In the genomic region with DNA sequence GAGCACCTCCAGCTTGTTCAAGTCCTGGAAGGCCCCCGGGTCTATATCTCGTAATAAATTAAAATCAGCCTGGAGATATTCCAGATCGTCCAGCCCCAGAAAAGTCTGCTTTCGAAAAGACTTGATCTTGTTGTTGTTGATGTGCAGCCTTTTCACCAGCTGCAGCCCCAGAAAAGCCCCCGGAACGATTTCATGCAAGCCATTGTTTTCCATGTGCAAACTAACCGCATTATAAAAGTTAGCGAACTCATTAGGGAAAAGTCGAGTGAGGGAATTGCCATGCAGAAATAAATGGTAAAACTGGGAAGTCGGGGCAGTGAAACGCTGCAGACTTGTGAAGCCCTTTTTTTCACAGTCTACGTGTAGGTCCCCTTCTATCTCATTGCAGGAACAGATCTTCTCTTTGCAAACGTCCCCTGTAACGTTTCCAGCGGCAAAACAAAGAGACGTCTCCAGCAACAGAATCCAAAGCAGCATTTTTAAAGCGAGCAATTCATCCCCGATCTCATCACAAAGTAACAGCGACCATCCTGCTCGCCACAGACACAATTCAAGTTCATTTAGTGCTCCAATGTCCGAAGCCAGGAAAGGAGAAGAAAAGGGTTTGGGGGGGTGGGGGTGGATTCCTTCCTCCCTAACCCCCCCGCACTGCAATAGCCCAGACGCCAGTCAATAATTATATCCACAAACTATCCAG, we compare ENCODE assay signal across 13 cellular contexts. TPM values are rescaled to one million over a fixed set of nuclear protein-coding genes. Genes with fewer than 3 reads are reported as not detected.
DNase-seq lines count a peak whose midpoint lies in the region; TF ChIP-seq lines count a peak whose summit lies in the region.
"Had no signal": no experiment of that assay in that cellular context is flagged by ENCODE, and none has a peak within 500 bp of the region (broad histone marks: within the 10 kb centered on the region; RNA-seq: fewer than 3 reads in every experiment).

No MANE protein-coding gene starts in this region.

- no peak overlapping the region for H2AK5ac ChIP-seq in trophoblast cell (ENCODE audit: low read length)

- H2BK120ac ChIP-seq in trophoblast cell (ENCODE audit: insufficient read depth, low read length, poor library complexity) = no peak overlapping the region

- H3K23ac ChIP-seq in trophoblast cell (ENCODE audit: low read length) = no peak overlapping the region

- no peak overlapping the region for H4K12ac ChIP-seq in trophoblast cell (ENCODE audit: low read depth, low read length)

- H3K9me3 ChIP-seq in trophoblast cell (ENCODE audit: insufficient read depth, low read depth, low read length) (peaks cover 1% of the 10 kb centered on the region), Peyer's patch (no peaks in the 10 kb centered on the region)

- H4K8ac ChIP-seq in trophoblast cell (ENCODE audit: low read depth, low read length) = no peak overlapping the region

- no peaks in the 10 kb centered on the region for H3K79me2 ChIP-seq in trophoblast cell (ENCODE audit: control insufficient read depth, insufficient read depth, low read length, poor library complexity)

- no peak overlapping the region for H3K4ac ChIP-seq in trophoblast cell (ENCODE audit: low read depth, low read length)

- H3K18ac ChIP-seq in trophoblast cell (ENCODE audit: low read length) = no peak overlapping the region

- H3K14ac ChIP-seq in trophoblast cell (ENCODE audit: low read length) = no peak overlapping the region

- no peaks in the 10 kb centered on the region for H3K36me3 ChIP-seq in trophoblast cell (ENCODE audit: control insufficient read depth in 1 of 2, insufficient read depth in 2 of 2, low read length in 2 of 2)
- no peaks in the 10 kb centered on the region for H3K36me3 ChIP-seq in Peyer's patch

- TF ChIP-seq CTCF in foreskin fibroblast (IDR thresholded peaks at IDR 0.05; ENCODE audit: low read depth, low read length) (no peak), Peyer's patch (IDR thresholded peaks at IDR 0.05) (no peak)

- H2BK12ac ChIP-seq in trophoblast cell (ENCODE audit: low read length) = no peak overlapping the region

- no peak overlapping the region for H3K9ac ChIP-seq in trophoblast cell (ENCODE audit: low read length)

- H3K4me3 ChIP-seq in foreskin fibroblast (ENCODE audit: low read depth in 1 of 2, low read length in 2 of 2) = peak overlapping the region; percentile 13 to 24
- no peak overlapping the region for H3K4me3 ChIP-seq in trophoblast cell (ENCODE audit: low read depth, low read length)
- no peak overlapping the region for H3K4me3 ChIP-seq in Peyer's patch

- H3K4me2 ChIP-seq in trophoblast cell (ENCODE audit: low read length) = peak overlapping the region; percentile 18

- no CpG with 5 or more reads among the region's 23 CpGs for WGBS in trophoblast cell (ENCODE audit: extremely low coverage, insufficient coverage, insufficient read length)

- no peak overlapping the region for H2AFZ ChIP-seq in trophoblast cell (ENCODE audit: insufficient read depth, low read length, poor library complexity)

- no peaks in the 10 kb centered on the region for H3K4me1 ChIP-seq in trophoblast cell (ENCODE audit: control insufficient read depth in 1 of 2, insufficient read depth in 2 of 2, low read length in 2 of 2)
- H3K4me1 ChIP-seq in Peyer's patch = no peaks in the 10 kb centered on the region

- no peak overlapping the region for H4K91ac ChIP-seq in trophoblast cell (ENCODE audit: low read depth, low read length)

- no peak for TF ChIP-seq POLR2A in Peyer's patch (IDR thresholded peaks at IDR 0.05)

- H3K27ac ChIP-seq in trophoblast cell (ENCODE audit: low read depth, low read length) = no peak overlapping the region
- no peak overlapping the region for H3K27ac ChIP-seq in Peyer's patch

- H3K79me1 ChIP-seq in trophoblast cell (ENCODE audit: low read length) = no peaks in the 10 kb centered on the region

- H2BK5ac ChIP-seq in trophoblast cell (ENCODE audit: low read depth, low read length, poor library complexity) = no peak overlapping the region

- DNase-seq in ELR (ENCODE audit: low read depth) (peak; percentile 32), NCI-H748 (lab: John Stamatoyannopoulos, UW; ENCODE audit: unreplicated experiment) (peak; percentile 69), foreskin fibroblast (peak in 1 of 2 donors; percentile 8), trophoblast cell (no peak), epidermal melanocyte (ENCODE audit: insufficient read length, low spot score) (no peak), Peyer's patch (no peak), iPS-NIHi11 (ENCODE audit: low spot score) (no peak), NCI-H1694 (lab: John Stamatoyannopoulos, UW) (no peak)
- DNase-seq: DMS153; stimulated activated CD4-positive, alpha-beta T cell treated with anti-CD3 and anti-CD28 coated beads, Interleukin-15, amount 100 ng/mL, for 24 hours had no signal

- peaks cover 28% of the 10 kb centered on the region for H3K27me3 ChIP-seq in trophoblast cell (ENCODE audit: insufficient read depth, low read length)
- H3K27me3 ChIP-seq in Peyer's patch = no peaks in the 10 kb centered on the region

RNA-seq across cellular contexts. Expression of gene SLITRK1, which starts 1.1 kb away (rescaled TPM):
- polyA plus RNA-seq in trophoblast cell (2013) = not detected in 2 replicates
- total RNA-seq in Peyer's patch = not detected
- total RNA-seq: activated CD8-positive, alpha-beta memory T cell treated with anti-CD3 and anti-CD28 coated beads for 36 hours; epithelial cell of proximal tubule; naive thymus-derived CD4-positive, alpha-beta T cell had no signal
- polyA plus RNA-seq: naive thymus-derived CD4-positive, alpha-beta T cell had no signal

Comparison
In these comparisons a context has a peak if more than half of its experiments do, and no peak if none do; other contexts are left out.
1. DNase-seq: peak in ELR (single experiment) and NCI-H748 (single experiment); none in trophoblast cell (0 of 2), epidermal melanocyte (single experiment), Peyer's patch (0 of 3), iPS-NIHi11 (single experiment) and NCI-H1694 (single experiment).
2. H3K4me3 ChIP-seq: peak in foreskin fibroblast (2 of 2); none in trophoblast cell (single experiment) and Peyer's patch (0 of 4).